8 cellular contexts compared by ENCODE assay signal in the genomic region with DNA sequence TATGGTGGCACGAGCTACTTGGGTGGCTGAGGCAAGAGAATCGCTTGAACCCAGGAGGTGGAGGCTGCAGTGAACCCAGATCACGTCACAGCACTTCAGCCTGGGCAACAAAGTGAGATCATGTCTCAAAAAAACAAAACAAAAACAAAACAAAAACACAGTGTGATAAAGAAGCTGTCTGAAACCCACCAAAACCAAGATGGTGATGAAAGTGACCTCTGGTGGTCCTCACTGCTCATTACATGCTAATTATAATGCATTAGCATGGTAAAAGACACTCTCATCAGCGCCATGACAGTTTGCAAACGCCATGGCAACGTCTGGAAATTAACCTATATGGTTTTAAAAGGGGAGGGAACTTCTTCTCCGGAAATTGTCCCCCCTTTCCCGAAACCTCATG. TPM values are rescaled to one million over a fixed set of nuclear protein-coding genes. Genes with fewer than 3 reads are reported as not detected.
A peak's percentile ranks its signal among the peaks of the same experiment; 100 is the strongest.
DNase-seq lines count a peak whose midpoint lies in the region; ATAC-seq, FAIRE-seq and TF ChIP-seq lines count a peak whose summit lies in the region.

No MANE protein-coding gene starts in this region.

- H3K27ac ChIP-seq in ACC112 (ENCODE audit: low read depth, low read length): peak overlapping the region; percentile 34; the same call in 1 of the 2 replicates
- no peak overlapping the region for H3K27ac ChIP-seq in esophagus squamous epithelium
- no peak overlapping the region for H3K27ac ChIP-seq in pancreas

- DNase-seq in SK-N-DZ (ENCODE audit: low spot score) (peak; percentile 38), esophagus squamous epithelium (lab: John Stamatoyannopoulos, UW) (no peak), pancreas (peak in 1 of 6 donors; percentile 1), NCI-H226 (no peak), D341Med (ENCODE audit: low spot score) (no peak)

- intact Hi-C loops in esophagus squamous epithelium (cut with DNase I) (no loop called here), pancreas (cut with DNase I) (loop anchor here in 1 of 3 donors (10.0 kb wide), 1 partner anchor 258 kb away; no protein-coding TSS in a partner anchor)

- 28 to 31% methylated on average over 8 of the region's 8 CpGs for WGBS in esophagus squamous epithelium, 2 donors
- WGBS in pancreas, 2 donors: 22 to 26% methylated on average over 8 of the region's 8 CpGs

- H3K4me3 ChIP-seq in ACC112 (ENCODE audit: low read depth, low read length): no peak overlapping the region
- H3K4me3 ChIP-seq in esophagus squamous epithelium: no peak overlapping the region
- H3K4me3 ChIP-seq in pancreas: no peak overlapping the region

- peak; percentile 31; the same call in 1 of the 2 replicates for TF ChIP-seq CTCF in GM12874 (IDR thresholded peaks at IDR 0.05; ENCODE audit: insufficient read depth, low read depth, low read length)
- TF ChIP-seq CTCF in esophagus squamous epithelium (IDR thresholded peaks at IDR 0.05): peak in 5 of 6 experiments; percentile 17 to 49 (median 41)
- peak in 3 of 4 donors; percentile 15 to 38 (median 30) for TF ChIP-seq CTCF in pancreas (IDR thresholded peaks at IDR 0.05)

- H3K9me3 ChIP-seq in esophagus squamous epithelium: no peaks in the 10 kb centered on the region
- no peaks in the 10 kb centered on the region for H3K9me3 ChIP-seq in pancreas

- ATAC-seq in HG03342 (IDR thresholded peaks at IDR 0.05; ENCODE audit: unreplicated experiment) (peak; percentile 61), pancreas (peak in 3 of 4 donors; percentile 33 to 45 (median 40))

- FAIRE-seq in pancreas (lab: Jason Lieb, UNC): peak; percentile 94

- H3K27me3 ChIP-seq in ACC112 (ENCODE audit: insufficient read depth, low read length) (no peaks in the 10 kb centered on the region), esophagus squamous epithelium (no peaks in the 10 kb centered on the region), pancreas (peaks cover 0 to 4% (median 0%) of the 10 kb centered on the region in 4 donors)

- H3K4me1 ChIP-seq in ACC112 (ENCODE audit: control insufficient read depth, insufficient read depth, low read length, unreplicated experiment) (peaks cover 9% of the 10 kb centered on the region), esophagus squamous epithelium (no peaks in the 10 kb centered on the region), pancreas (no peaks in the 10 kb centered on the region)

- peak overlapping the region; percentile 68 for H2AFZ ChIP-seq in ACC112 (ENCODE audit: low read length, unreplicated experiment)

- no peak for TF ChIP-seq POLR2A in esophagus squamous epithelium (IDR thresholded peaks at IDR 0.05)

- no peaks in the 10 kb centered on the region for H3K79me2 ChIP-seq in ACC112 (ENCODE audit: control insufficient read depth, insufficient read depth, low read length, unreplicated experiment)

- no peaks in the 10 kb centered on the region for H3K36me3 ChIP-seq in ACC112 (ENCODE audit: insufficient read depth, low read length)
- H3K36me3 ChIP-seq in esophagus squamous epithelium: no peaks in the 10 kb centered on the region
- no peaks in the 10 kb centered on the region for H3K36me3 ChIP-seq in pancreas

RNA-seq across cellular contexts. Expression of gene OPHN1, which starts 29.4 kb away (rescaled TPM):
- 0.77 and 0.81 TPM in 2 replicates for polyA plus RNA-seq in SK-N-DZ (2014; cell fraction: cytosol; rRNA removed)
- polyA plus RNA-seq in SK-N-DZ (2014; cell fraction: nucleus; rRNA removed): 0.91 and 1.1 TPM in 2 replicates
- total RNA-seq in esophagus squamous epithelium: 1 to 10 TPM; 2.6 to 6.5 (median 4.4) TPM
- total RNA-seq in pancreas: 1 to 10 TPM; 1.2 to 3.5 (median 2.5) TPM
- 1 to 10 TPM in 1 of 2 donors, under 1 TPM in 1; 0.61 to 1.4 TPM for polyA plus RNA-seq in pancreas

RNA-seq across cellular contexts. Expression of gene YIPF6, which starts 36.2 kb away (rescaled TPM):
- polyA plus RNA-seq in SK-N-DZ (2014; cell fraction: cytosol; rRNA removed): 20.7 and 24.4 TPM in 2 replicates
- polyA plus RNA-seq in SK-N-DZ (2014; cell fraction: nucleus; rRNA removed): 14.1 and 17.1 TPM in 2 replicates
- total RNA-seq in esophagus squamous epithelium: 10 to 100 TPM; 14.8 to 22.0 (median 18.2) TPM
- total RNA-seq in pancreas: 10 to 100 TPM; 15.1 to 27.5 (median 20.9) TPM
- 10 to 100 TPM in 1 of 2 donors, 1 to 10 TPM in 1; 4.6 to 13.5 TPM for polyA plus RNA-seq in pancreas
